Comparison of ENCODE assay signal across 12 cellular contexts in the genomic region with DNA sequence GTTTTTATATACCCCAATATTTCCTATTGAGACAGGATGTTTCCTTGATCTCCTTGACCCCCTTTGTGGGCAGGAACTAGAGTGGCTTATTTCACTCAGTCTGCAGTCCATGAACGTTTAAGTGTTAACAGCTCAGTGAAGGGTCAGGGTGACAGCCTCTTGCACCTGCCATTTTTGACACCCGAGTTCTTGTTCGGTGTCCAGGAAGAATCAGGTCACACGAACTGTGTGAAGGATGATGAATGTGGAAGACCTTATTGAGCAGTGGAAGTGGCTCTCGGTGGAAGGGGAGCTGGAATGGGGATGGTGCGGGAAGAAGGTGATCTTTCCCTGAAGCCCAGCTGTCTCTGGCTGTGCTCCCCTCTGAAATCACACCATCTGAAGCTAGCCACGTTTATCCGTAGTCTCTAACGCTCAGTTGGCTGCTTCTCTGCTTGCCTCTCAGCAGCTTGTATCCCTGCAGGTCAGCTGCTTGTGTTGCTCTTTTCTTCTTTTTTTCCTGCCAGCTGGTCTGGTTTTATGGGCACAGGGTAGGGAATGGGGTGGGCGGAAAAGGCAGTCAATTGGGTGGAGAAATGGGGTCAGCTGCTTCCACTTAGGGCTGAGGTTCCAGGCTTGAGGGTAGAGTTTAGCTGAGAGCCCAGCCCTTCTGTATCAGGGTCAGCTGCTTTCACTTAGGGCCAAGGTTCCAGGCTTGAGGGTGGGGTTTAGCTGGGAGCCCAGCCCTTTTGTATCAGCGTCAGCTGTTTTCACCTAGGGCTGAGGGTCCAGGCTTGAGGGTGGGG. TPM values are rescaled to one million over a fixed set of nuclear protein-coding genes. Genes with fewer than 3 reads are reported as not detected.
DNase-seq lines count a peak whose midpoint lies in the region; ATAC-seq and TF ChIP-seq lines count a peak whose summit lies in the region.
"Had no signal": no experiment of that assay in that cellular context is flagged by ENCODE, and none has a peak within 500 bp of the region (broad histone marks: within the 10 kb centered on the region; RNA-seq: fewer than 3 reads in every experiment).

No MANE protein-coding gene starts in this region.

- no peak overlapping the region for H3K4me3 ChIP-seq in AG04450 (ENCODE audit: low read depth, low read length)
- no peak overlapping the region for H3K4me3 ChIP-seq in sigmoid colon
- H3K4me3 ChIP-seq: vagina had no signal

- H3K4me3 Mint-ChIP-seq in IgD-negative memory B cell (peak overlapping the region in 2 of 4 donors; percentile 46 to 84), brain (peak overlapping the region in 3 of 5 experiments; percentile 35 to 49 (median 38)), natural killer cell (no peak overlapping the region)
- H3K4me3 Mint-ChIP-seq: T-helper 17 cell had no signal

- H3K36me3 Mint-ChIP-seq in IgD-negative memory B cell (no peaks in the 10 kb centered on the region), brain (no peaks in the 10 kb centered on the region), natural killer cell (no peaks in the 10 kb centered on the region)

- 39 to 68% methylated on average over 11 of the region's 11 CpGs for WGBS in sigmoid colon, 2 donors

- TF ChIP-seq POLR2A in sigmoid colon (IDR thresholded peaks at IDR 0.05): no peak

- peak overlapping the region; percentile 21 for H3K27ac ChIP-seq in AG04450 (ENCODE audit: low read depth, low read length)
- H3K27ac ChIP-seq in sigmoid colon: no peak overlapping the region
- H3K27ac ChIP-seq: vagina had no signal

- H3K27ac Mint-ChIP-seq in IgD-negative memory B cell (peak overlapping the region; percentile 75 to 88 (median 82)), brain (peak overlapping the region in 4 of 5 experiments; percentile 2 to 85 (median 63)), natural killer cell (peak overlapping the region; percentile 50 to 71)
- H3K27ac Mint-ChIP-seq: T-helper 17 cell had no signal

- H3K4me1 Mint-ChIP-seq in IgD-negative memory B cell: peaks cover 46 to 48% (median 48%) of the 10 kb centered on the region in 3 donors
- peaks cover 15% of the 10 kb centered on the region for H3K4me1 Mint-ChIP-seq in brain
- H3K4me1 Mint-ChIP-seq in natural killer cell: peaks cover 13 to 14% of the 10 kb centered on the region in 2 donors

- POLR2A ChIA-PET in AG04450 (lab: Yijun Ruan, JAX): no interaction called here

- DNase-seq in AG04450 (ENCODE audit: low read depth, low spot score) (no peak), natural killer cell (no peak), AG08396 (ENCODE audit: low spot score) (no peak), SK-N-DZ (ENCODE audit: low spot score) (no peak), HK-2 (ENCODE audit: unreplicated experiment) (no peak), sigmoid colon (no peak)
- DNase-seq: activated gamma-delta T cell, DMS79 treated with DMSO at 0.1 percent for 48 hours, T-helper 17 cell had no signal

- CTCF ChIA-PET in AG04450 (lab: Charles Lee): interaction anchor here (0.6 to 4.4 kb wide), 2 partner anchors 9 to 33 kb away, joined by 4 to 22 read pairs; no protein-coding TSS in a partner anchor

- no peak for TF ChIP-seq EP300 in sigmoid colon (IDR thresholded peaks at IDR 0.05)

- H3K27me3 ChIP-seq in AG04450 (ENCODE audit: control insufficient read depth, insufficient read depth, low read length): peaks cover 21% of the 10 kb centered on the region
- no peaks in the 10 kb centered on the region for H3K27me3 ChIP-seq in sigmoid colon
- H3K27me3 ChIP-seq: vagina had no signal

- H3K36me3 ChIP-seq in sigmoid colon: no peaks in the 10 kb centered on the region
- H3K36me3 ChIP-seq: vagina had no signal

- H3K4me1 ChIP-seq in sigmoid colon: peaks cover 0 to 9% (median 5%) of the 10 kb centered on the region in 4 donors

- intact Hi-C loops in natural killer cell (cut with micrococcal nuclease) (no loop called here), sigmoid colon (cut with DNase I) (no loop called here)

- peak in 1 of 3 donors; percentile 39 for ATAC-seq in natural killer cell
- ATAC-seq: T-helper 17 cell had no signal

- no peaks in the 10 kb centered on the region for H3K9me3 ChIP-seq in AG04450 (ENCODE audit: control insufficient read depth, insufficient read depth, low read length)
- H3K9me3 ChIP-seq in sigmoid colon: no peaks in the 10 kb centered on the region
- H3K9me3 ChIP-seq: vagina had no signal

- TF ChIP-seq CTCF in AG04450 (IDR thresholded peaks at IDR 0.05; ENCODE audit: low read depth, low read length) (no peak), brain (conservative IDR thresholded peaks at IDR 0.05) (no peak), natural killer cell (IDR thresholded peaks at IDR 0.05) (no peak), sigmoid colon (IDR thresholded peaks at IDR 0.05) (no peak)

- H3K9me3 Mint-ChIP-seq in IgD-negative memory B cell (no peaks in the 10 kb centered on the region), brain (peaks cover 2 to 19% (median 7%) of the 10 kb centered on the region in 5 experiments), natural killer cell (no peaks in the 10 kb centered on the region)

- H3K27me3 Mint-ChIP-seq in IgD-negative memory B cell (no peaks in the 10 kb centered on the region), brain (no peaks in the 10 kb centered on the region), natural killer cell (ENCODE audit: low read depth in 2 of 2) (peaks cover 0 to 3% of the 10 kb centered on the region in 2 donors)

RNA-seq across cellular contexts. Expression of a gene that starts 29.0 kb away (rescaled TPM):
- 28.9 and 42.3 TPM in 2 replicates for polyA plus RNA-seq in AG04450 (2011; rRNA removed)
- polyA minus RNA-seq in AG04450 (2011; rRNA and poly(A)+ RNA removed): 14.4 and 23.5 TPM in 2 replicates
- 39.7 TPM for polyA plus RNA-seq in IgD-negative memory B cell
- 19.9 TPM for polyA plus RNA-seq in brain (ENCODE audit: insufficient read depth, low read depth, low replicate concordance)
- 10 to 100 TPM; 35.5 to 91.5 (median 40.6) TPM for total RNA-seq in natural killer cell
- 14.5 and 15.0 TPM in 2 replicates for polyA plus RNA-seq in SK-N-DZ (2014; cell fraction: cytosol; rRNA removed)
- 47.1 and 73.1 TPM in 2 replicates for polyA plus RNA-seq in SK-N-DZ (2014; cell fraction: nucleus; rRNA removed)
- total RNA-seq in sigmoid colon: 10 to 100 TPM; 25.5 to 30.1 (median 25.7) TPM
- polyA plus RNA-seq in sigmoid colon: 10 to 100 TPM; 27.6 to 72.1 (median 49.9) TPM

RNA-seq across cellular contexts. Expression of a gene that starts 52.2 kb away (rescaled TPM):
- polyA plus RNA-seq in AG04450 (2011; rRNA removed) (178 and 226 TPM in 2 replicates), IgD-negative memory B cell (341 TPM), brain (ENCODE audit: insufficient read depth, low read depth, low replicate concordance) (439 TPM), sigmoid colon (100 to 1,000 TPM; 118 to 218 (median 130) TPM)
- polyA minus RNA-seq in AG04450 (2011; rRNA and poly(A)+ RNA removed): 623 and 647 TPM in 2 replicates
- total RNA-seq in natural killer cell (100 to 1,000 TPM; 243 to 266 (median 259) TPM), sigmoid colon (100 to 1,000 TPM; 248 to 339 (median 288) TPM)
- 141 and 145 TPM in 2 replicates for polyA plus RNA-seq in SK-N-DZ (2014; cell fraction: cytosol; rRNA removed)
- polyA plus RNA-seq in SK-N-DZ (2014; cell fraction: nucleus; rRNA removed): 45.9 and 53.7 TPM in 2 replicates
